20 cellular contexts compared by ENCODE assay signal in the genomic region with DNA sequence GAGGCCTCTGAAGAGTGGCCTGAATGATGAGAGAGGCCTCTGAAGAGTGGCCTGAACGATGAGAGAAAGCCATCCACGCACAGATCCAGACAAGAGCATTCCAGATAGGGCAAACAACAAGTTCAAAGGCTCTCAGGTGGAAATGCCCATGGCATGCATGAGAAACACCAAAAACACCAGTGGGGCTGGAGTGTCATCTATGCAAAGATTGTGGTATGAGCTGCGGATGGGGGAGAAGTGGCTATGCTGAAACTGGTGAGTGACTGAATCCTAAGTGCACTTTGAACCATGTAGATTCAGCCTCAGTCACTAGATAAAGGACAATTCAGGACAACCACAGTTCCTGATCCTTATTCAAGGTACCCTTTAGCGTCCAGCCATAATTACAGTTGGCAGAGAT.
A peak's percentile ranks its signal among the peaks of the same experiment; 100 is the strongest.
DNase-seq lines count a peak whose midpoint lies in the region; ATAC-seq, FAIRE-seq and TF ChIP-seq lines count a peak whose summit lies in the region.
"Had no signal": no experiment of that assay in that cellular context is flagged by ENCODE, and none has a peak within 500 bp of the region (broad histone marks: within the 10 kb centered on the region; RNA-seq: fewer than 3 reads in every experiment).

No MANE protein-coding gene starts in this region.

- H3K4me3 ChIP-seq in GM12865 (ENCODE audit: low read depth, low read length) = no peak overlapping the region
- H3K4me3 ChIP-seq: A549; BLaER1 treated with 17β-estradiol and CSF1 and Interleukin-3, amounts not matched to agents 10 nM and 100 nM; dorsolateral prefrontal cortex; gastroesophageal sphincter; K562 had no signal

- DNase-seq in GM12865 (ENCODE audit: low read depth) (peak; percentile 45), GM19239 (ENCODE audit: insufficient read length, low spot score) (no peak), hypothalamus (lab: John Stamatoyannopoulos, UW) (no peak), 8988T (no peak)
- DNase-seq in activated CD4-positive, alpha-beta T cell treated with anti-CD3 and anti-CD28 coated beads, Interleukin-2, amount 50 U/mL, for 1 hour = no peak
- DNase-seq: activated CD4-positive, alpha-beta T cell treated with anti-CD3 and anti-CD28 coated beads, Interleukin-2, amount 10 ng/mL, durations not matched to agents 24 days and 14 days; amniotic stem cell; dorsolateral prefrontal cortex; GOT3; left cardiac atrium; midbrain; NCI-H1048; NCI-H2029 treated with DMSO at 0.1 percent for 48 hours had no signal

- TF ChIP-seq CTCF in GM12865 (IDR thresholded peaks at IDR 0.05; ENCODE audit: insufficient read depth, low read depth, low read length, missing control alignments) = no peak

- ATAC-seq in HG02642 (IDR thresholded peaks at IDR 0.05; ENCODE audit: poor library complexity, unreplicated experiment) (peak; percentile 77), HG03442 (IDR thresholded peaks at IDR 0.05; ENCODE audit: unreplicated experiment) (peak; percentile 43), GM21717 (IDR thresholded peaks at IDR 0.05; ENCODE audit: unreplicated experiment) (no peak)
- ATAC-seq: A549, gastroesophageal sphincter, K562, left cardiac atrium had no signal

- FAIRE-seq in GM19239 (lab: Jason Lieb, UNC) = peak; percentile 88
- FAIRE-seq: A549, K562 had no signal
